In genomic region chr13:112779856-112780604, GRCh38 we compare ENCODE assay signal across 13 cellular contexts.
DNase-seq lines count a peak whose midpoint lies in the region; ATAC-seq, FAIRE-seq and TF ChIP-seq lines count a peak whose summit lies in the region.
"Had no signal": no experiment of that assay in that cellular context is flagged by ENCODE, and none has a peak within 500 bp of the region (broad histone marks: within the 10 kb centered on the region; RNA-seq: fewer than 3 reads in every experiment).

No MANE protein-coding gene starts in this region.

- peak; percentile 26 for FAIRE-seq in endothelial cell of umbilical vein (lab: Jason Lieb, UNC)

- no peak overlapping the region for H2AFZ ChIP-seq in SK-N-SH (ENCODE audit: low read depth)
- no peak overlapping the region for H2AFZ ChIP-seq in endothelial cell of umbilical vein (ENCODE audit: low read depth, low read length)
- no peak overlapping the region for H2AFZ ChIP-seq in osteoblast (ENCODE audit: low read length)

- H4K20me1 ChIP-seq in SK-N-SH (ENCODE audit: insufficient read depth) (no peaks in the 10 kb centered on the region), endothelial cell of umbilical vein (replicated peaks; ENCODE audit: control insufficient read depth, extremely low read depth, insufficient read depth, low read length) (no peaks in the 10 kb centered on the region), osteoblast (ENCODE audit: insufficient read depth, low read length) (no peaks in the 10 kb centered on the region)

- H3K9me1 ChIP-seq in endothelial cell of umbilical vein (replicated peaks; ENCODE audit: control insufficient read depth, extremely low read depth, insufficient read depth, low read length): no peaks in the 10 kb centered on the region

- dilution Hi-C loops in endothelial cell of umbilical vein (cut with MboI; ENCODE audit: extremely low pct_ligation_motif_present, low sequenced_read_pairs): no loop called here

- no peak for TF ChIP-seq CTCF in SK-N-SH (IDR thresholded peaks at IDR 0.05)
- no peak for TF ChIP-seq CTCF in endothelial cell of umbilical vein (IDR thresholded peaks at IDR 0.05; ENCODE audit: extremely low read depth in 1 of 2, insufficient read depth in 1 of 2, low read depth in 1 of 2, low read length in 2 of 2)
- TF ChIP-seq CTCF in osteoblast (IDR thresholded peaks at IDR 0.05; ENCODE audit: extremely low read depth, low read depth, low read length): no peak

- no TSS peak for BruUV-seq in endothelial cell of umbilical vein (replicated peaks; lab: Mats Ljungman, UMichigan)

- H3K4me1 ChIP-seq in SK-N-SH (ENCODE audit: control insufficient read depth in 1 of 2, insufficient read depth in 2 of 2, low read depth in 1 of 2, low read length in 1 of 2) (peaks cover 0 to 22% of the 10 kb centered on the region in 2 experiments; a peak in 2 of 4 replicates), HUES64 (ENCODE audit: insufficient read depth, low read length) (peaks cover 25% of the 10 kb centered on the region), endothelial cell of umbilical vein (ENCODE audit: control insufficient read depth, extremely low read depth, insufficient read depth, low read length) (peaks cover 6% of the 10 kb centered on the region), osteoblast (ENCODE audit: insufficient read depth, low read length) (no peaks in the 10 kb centered on the region)

- POLR2A ChIA-PET in SK-N-SH (lab: Yijun Ruan, JAX) (no interaction called here), endothelial cell of umbilical vein (lab: Charles Lee) (no interaction called here)

- no peaks in the 10 kb centered on the region for H3F3A ChIP-seq in SK-N-SH (replicated peaks; ENCODE audit: insufficient read depth)

- 93% methylated on average over 23 of the region's 23 CpGs for WGBS in SK-N-SH (ENCODE audit: low lambda C conversion rate)
- WGBS in HUES64: 75% methylated on average over 23 of the region's 23 CpGs

- no peak for TF ChIP-seq POLR2A in endothelial cell of umbilical vein (IDR thresholded peaks at IDR 0.05; ENCODE audit: low read depth, low read length)

- H3K79me2 ChIP-seq in SK-N-SH (ENCODE audit: insufficient read depth): no peaks in the 10 kb centered on the region
- H3K79me2 ChIP-seq in endothelial cell of umbilical vein (ENCODE audit: control insufficient read depth, insufficient read depth, low read length): no peaks in the 10 kb centered on the region
- no peaks in the 10 kb centered on the region for H3K79me2 ChIP-seq in osteoblast (ENCODE audit: insufficient read depth, low read length)

- no peaks in the 10 kb centered on the region for H3K9me2 ChIP-seq in SK-N-SH

- H3K27ac ChIP-seq in SK-N-SH (ENCODE audit: low read depth in 2 of 2, low read length in 1 of 2) (no peak overlapping the region), HUES64 (ENCODE audit: low read depth, low read length) (peak overlapping the region; percentile 6; the same call in 1 of the 2 replicates), endothelial cell of umbilical vein (ENCODE audit: insufficient read depth, low read depth, low read length) (no peak overlapping the region), osteoblast (ENCODE audit: low read depth, low read length) (no peak overlapping the region)
- H3K27ac ChIP-seq: 22Rv1 had no signal

- ATAC-seq in SK-N-SH treated with all-trans-retinoic acid at 6 μM for 48 hours (no peak; the same call in 2 of the 3 replicates), HG02870 (IDR thresholded peaks at IDR 0.05; ENCODE audit: unreplicated experiment) (no peak)
- ATAC-seq: activated naive CD8-positive, alpha-beta T cell treated with anti-CD3 and anti-CD28 coated beads, Interleukin-2, amount 50 U/mL, for 24 hours; activated T-cell treated with anti-CD3 and anti-CD28 coated beads, Interleukin-2, amount 50 U/mL, for 4 hours had no signal

- no peak overlapping the region for H3K4me3 ChIP-seq in SK-N-SH (ENCODE audit: low read depth in 2 of 2, low read length in 1 of 2)
- H3K4me3 ChIP-seq in HUES64 (ENCODE audit: low read length): no peak overlapping the region
- no peak overlapping the region for H3K4me3 ChIP-seq in endothelial cell of umbilical vein (replicated peaks in 1 of 3; ENCODE audit: insufficient read depth in 1 of 3, low read depth in 1 of 3, low read length in 3 of 3)
- no peak overlapping the region for H3K4me3 ChIP-seq in osteoblast (ENCODE audit: insufficient read depth, low read length)

- H3K27me3 ChIP-seq in SK-N-SH (ENCODE audit: insufficient read depth) (no peaks in the 10 kb centered on the region), HUES64 (ENCODE audit: insufficient read depth, low read length) (no peaks in the 10 kb centered on the region), endothelial cell of umbilical vein (ENCODE audit: control insufficient read depth in 2 of 2, insufficient read depth in 2 of 2, low read length in 2 of 2) (no peaks in the 10 kb centered on the region), osteoblast (ENCODE audit: insufficient read depth, low read length) (no peaks in the 10 kb centered on the region)

- CTCF ChIA-PET in SK-N-SH (lab: Yijun Ruan, JAX): no interaction called here
- CTCF ChIA-PET in endothelial cell of umbilical vein (lab: Charles Lee): no interaction called here

- H3K36me3 ChIP-seq in SK-N-SH (replicated peaks in 1 of 2; ENCODE audit: control insufficient read depth in 1 of 2, insufficient read depth in 2 of 2, low read length in 1 of 2): no peaks in the 10 kb centered on the region
- peaks cover 2% of the 10 kb centered on the region for H3K36me3 ChIP-seq in HUES64 (ENCODE audit: insufficient read depth, low read length)
- no peaks in the 10 kb centered on the region for H3K36me3 ChIP-seq in endothelial cell of umbilical vein (ENCODE audit: control insufficient read depth in 2 of 2, extremely low read depth in 1 of 2, insufficient read depth in 2 of 2, low read length in 2 of 2)
- no peaks in the 10 kb centered on the region for H3K36me3 ChIP-seq in osteoblast (ENCODE audit: insufficient read depth, low read length)

- no peak overlapping the region for H3K9ac ChIP-seq in SK-N-SH
- peak overlapping the region; percentile 18; the same call in 1 of the 2 replicates for H3K9ac ChIP-seq in HUES64 (ENCODE audit: low read depth, low read length)
- no peak overlapping the region for H3K9ac ChIP-seq in endothelial cell of umbilical vein (replicated peaks; ENCODE audit: extremely low read depth, insufficient read depth, low read length)

- TF ChIP-seq RAD21 in SK-N-SH (IDR thresholded peaks at IDR 0.05; ENCODE audit: low read length): no peak

- H3K4me2 ChIP-seq in SK-N-SH (no peak overlapping the region), endothelial cell of umbilical vein (ENCODE audit: insufficient read depth, low read length) (no peak overlapping the region), osteoblast (ENCODE audit: insufficient read depth, low read length) (no peak overlapping the region)

- TF ChIP-seq EP300 in SK-N-SH (IDR thresholded peaks at IDR 0.05; ENCODE audit: borderline replicate concordance in 1 of 2, low read depth in 1 of 2, low read length in 1 of 2): no peak

- intact Hi-C loops in endothelial cell of umbilical vein (cut with micrococcal nuclease): loop anchor here (5.0 kb wide), 2 partner anchors 68 to 88 kb away; partner anchors contain the start of gene ATP11A

- DNase-seq in SK-N-SH (peak; percentile 12), endothelial cell of umbilical vein (ENCODE audit: low read depth, low spot score) (no peak), osteoblast (ENCODE audit: insufficient read length, low spot score, missing footprints) (peak; percentile 82), nucleus accumbens (lab: John Stamatoyannopoulos, UW) (no peak), SKM-1 treated with dmso at 0.1 percent for 144 hours (lab: John Stamatoyannopoulos, UW; ENCODE audit: unreplicated experiment) (no peak)
- DNase-seq: activated CD4-positive, alpha-beta T cell treated with anti-CD3 and anti-CD28 coated beads for 48 hours; activated naive CD8-positive, alpha-beta T cell treated with anti-CD3 and anti-CD28 coated beads, Interleukin-2, amount 50 U/mL, for 24 hours; activated T-cell treated with anti-CD3 and anti-CD28 coated beads, Interleukin-2, amount 50 U/mL, for 4 hours; immature natural killer cell had no signal

- H3K9me3 ChIP-seq in SK-N-SH (no peaks in the 10 kb centered on the region), HUES64 (ENCODE audit: insufficient read depth, low read depth, low read length) (no peaks in the 10 kb centered on the region), endothelial cell of umbilical vein (replicated peaks; ENCODE audit: control insufficient read depth, insufficient read depth, low read length) (no peaks in the 10 kb centered on the region), osteoblast (ENCODE audit: low read depth, low read length) (no peaks in the 10 kb centered on the region)

TF ChIP-seq in SK-N-SH, 30 proteins besides CTCF, POLR2A, EP300 and RAD21 (continues in another document):
- no peak for TF ChIP-seq IRF3 (IDR thresholded peaks at IDR 0.05; ENCODE audit: low read depth, low read length)

TF ChIP-seq in SK-N-SH treated with all-trans-retinoic acid at 6 μM for 48 hours, 23 proteins besides CTCF, POLR2A, EP300 and RAD21 (continues in another document):
- TF ChIP-seq PPARA (CRISPR knock-in tag; IDR thresholded peaks at IDR 0.05; ENCODE audit: borderline replicate concordance): no peak
- TF ChIP-seq SNAI2 (CRISPR knock-in tag; IDR thresholded peaks at IDR 0.05): no peak
- TF ChIP-seq ZNF565 (CRISPR knock-in tag; conservative IDR thresholded peaks at IDR 0.05; ENCODE audit: low read depth): no peak
- no peak for TF ChIP-seq ZNF8 (CRISPR knock-in tag; IDR thresholded peaks at IDR 0.05)
- no peak for TF ChIP-seq ESRRG (CRISPR knock-in tag; IDR thresholded peaks at IDR 0.05)

TF ChIP-seq in endothelial cell of umbilical vein, 7 proteins besides CTCF, POLR2A, EP300 and RAD21:
- TF ChIP-seq FOS (IDR thresholded peaks at IDR 0.05; ENCODE audit: borderline replicate concordance, insufficient read depth, low read length): no peak
- no peak for TF ChIP-seq MYC (IDR thresholded peaks at IDR 0.05; ENCODE audit: low read depth, low read length)
- TF ChIP-seq EZH2 (IDR thresholded peaks at IDR 0.05; ENCODE audit: borderline replicate concordance, low read depth, low read length, severe bottlenecking): no peak
- TF ChIP-seq GATA2 (IDR thresholded peaks at IDR 0.05; ENCODE audit: insufficient read depth, insufficient read length, low read depth, low read length): no peak
- TF ChIP-seq MAX (IDR thresholded peaks at IDR 0.05; ENCODE audit: insufficient read depth, insufficient read length): no peak
- no peak for TF ChIP-seq POLR2AphosphoS5 (IDR thresholded peaks at IDR 0.05; ENCODE audit: insufficient read depth, low read depth, low read length)
- no peak for TF ChIP-seq JUN (IDR thresholded peaks at IDR 0.05; ENCODE audit: borderline replicate concordance, insufficient read depth, insufficient read length, low read depth)

Comparison
In these comparisons a context has a peak if more than half of its experiments do, and no peak if none do; other contexts are left out.
1. DNase-seq: peak in SK-N-SH (single experiment) and osteoblast (single experiment); none in endothelial cell of umbilical vein (single experiment), nucleus accumbens (0 of 56) and SKM-1 treated with dmso at 0.1 percent for 144 hours (single experiment).